In the genomic region with DNA sequence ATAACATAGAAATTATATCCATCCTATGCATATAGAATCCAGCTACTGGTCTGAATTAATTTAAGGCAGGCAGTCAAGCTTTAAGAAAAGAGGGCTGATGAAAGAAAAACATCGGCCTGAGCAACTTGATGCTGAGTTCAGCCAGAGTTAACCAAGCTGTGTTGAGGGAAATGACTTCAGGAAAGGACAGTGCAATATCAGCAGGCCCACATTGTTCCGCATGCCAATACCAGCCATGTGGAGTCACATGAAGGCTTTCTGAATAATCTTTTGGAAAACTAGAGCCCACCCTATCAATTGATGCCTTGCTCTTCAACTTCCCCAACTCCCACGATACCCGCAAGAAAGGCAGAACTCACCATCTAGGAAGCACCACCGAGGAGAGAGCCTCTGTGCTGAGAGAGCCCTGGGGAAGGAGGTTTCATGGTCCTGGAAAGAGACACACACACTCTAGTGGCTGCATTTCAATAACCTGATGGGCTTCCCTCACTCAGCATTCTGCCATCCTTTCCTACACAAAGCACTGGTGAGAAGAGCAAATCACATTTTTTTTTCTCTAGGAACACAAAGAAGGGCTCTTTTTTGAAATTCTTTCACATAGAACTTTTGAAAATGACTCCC, we compare ENCODE assay signal across 20 cellular contexts.
"Had no signal": no experiment of that assay in that cellular context is flagged by ENCODE, and none has a peak within 500 bp of the region (broad histone marks: within the 10 kb centered on the region; RNA-seq: fewer than 3 reads in every experiment).

No MANE protein-coding gene starts in this region.

- H3K9me3 ChIP-seq: adrenal gland, mucosa of descending colon, spleen, testis, uterus had no signal

- FAIRE-seq: astrocyte, frontal cortex had no signal

- H3K4me3 ChIP-seq: adrenal gland, coronary artery, mucosa of descending colon, spleen, testis, uterus had no signal

- H3K27ac ChIP-seq: adrenal gland, coronary artery, spleen, testis, uterus had no signal

- DNase-seq: activated T-cell treated with anti-CD3 and anti-CD28 coated beads, Interleukin-2, amount 50 U/mL, for 1 hour; adrenal gland; cerebellar nuclear complex; effector CD4-positive, alpha-beta T cell; head of caudate nucleus; hypothalamus; mesenchymal stem cell; mucosa of descending colon; nephron progenitor cell; occipital lobe; spleen; stimulated activated CD4-positive, alpha-beta T cell treated with anti-CD3 and anti-CD28 coated beads, Interleukin-4, amount 100 ng/mL, for 1 hour; stimulated activated naive CD4-positive, alpha-beta T cell; T-helper 17 cell; testis; trophoblast cell; uterus had no signal

- H3K4me1 ChIP-seq: adrenal gland, spleen, testis, uterus had no signal

- H3K36me3 ChIP-seq: adrenal gland, spleen, uterus had no signal

- H3K27me3 ChIP-seq: adrenal gland, spleen, testis, uterus had no signal
